ENCODE assay signal across 8 cellular contexts in the genomic region with DNA sequence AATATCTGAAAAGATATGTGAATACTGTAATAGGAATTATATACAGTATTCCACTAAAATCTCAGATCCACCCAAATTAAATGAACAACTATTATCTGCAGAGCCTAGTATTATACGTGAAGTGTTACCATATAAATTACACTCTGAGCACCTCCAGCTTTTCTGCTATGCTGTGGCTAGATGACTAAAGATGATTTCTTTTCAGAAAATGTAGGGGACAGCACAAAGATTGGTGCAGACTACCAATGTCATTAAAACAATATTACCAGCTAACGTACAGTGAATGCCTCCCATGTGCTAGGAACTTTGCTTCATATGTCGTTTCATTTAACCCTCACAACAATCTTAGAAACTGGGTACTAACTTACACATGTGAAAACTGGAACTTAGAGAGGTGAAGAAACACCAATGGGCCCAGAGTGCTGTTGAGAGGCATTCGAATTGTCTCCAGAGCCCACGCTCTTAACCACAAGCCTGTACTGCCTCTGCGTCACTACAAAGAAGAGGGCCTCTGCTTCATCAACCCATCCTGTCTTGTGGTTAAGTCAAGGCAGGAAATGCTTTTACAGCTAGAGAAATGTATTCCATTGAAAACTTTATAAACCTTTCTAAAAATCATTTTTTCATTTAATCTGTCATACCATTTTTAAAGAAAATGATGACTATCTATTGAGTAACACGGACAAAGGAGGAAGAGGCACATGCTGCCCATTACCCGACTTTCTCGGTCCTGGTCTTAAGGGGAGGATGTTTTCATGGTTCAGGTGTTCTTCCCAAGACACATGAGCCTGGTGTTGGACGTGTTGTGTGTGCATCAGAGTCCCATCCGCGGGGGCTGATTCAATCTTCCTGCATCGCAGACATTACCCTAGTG. TPM values are rescaled to one million over a fixed set of nuclear protein-coding genes. Genes with fewer than 3 reads are reported as not detected.
DNase-seq lines count a peak whose midpoint lies in the region; ATAC-seq and TF ChIP-seq lines count a peak whose summit lies in the region.

No MANE protein-coding gene starts in this region.

- no peaks in the 10 kb centered on the region for H3K27me3 Mint-ChIP-seq in CD4-positive, alpha-beta T cell
- H3K27me3 Mint-ChIP-seq in memory B cell = no peaks in the 10 kb centered on the region

- DNase-seq in CD4-positive, alpha-beta T cell = peak; percentile 43 to 76 (median 45)
- DNase-seq in activated CD8-positive, alpha-beta memory T cell treated with anti-CD3 and anti-CD28 coated beads, Interleukin-2, amount 50 U/mL, for 4 hours = peak; percentile 57
- peak; percentile 27 to 60 for DNase-seq in memory B cell (ENCODE audit: low spot score in 2 of 2)
- peak in 1 of 2 donors; percentile 67 for DNase-seq in upper lobe of left lung
- no peak for DNase-seq in G401 (ENCODE audit: low spot score)
- no peak for DNase-seq in NCI-H82 treated with DMSO at 0.1 percent for 48 hours (lab: John Stamatoyannopoulos, UW; ENCODE audit: unreplicated experiment)

- in situ Hi-C loops in G401 (cut with HindIII; ENCODE audit: low sequenced_read_pairs) = no loop called here

- TF ChIP-seq POLR2A in upper lobe of left lung (IDR thresholded peaks at IDR 0.05) = peak in 1 of 4 donors; percentile 58

- no peaks in the 10 kb centered on the region for H3K9me3 Mint-ChIP-seq in CD4-positive, alpha-beta T cell
- H3K9me3 Mint-ChIP-seq in memory B cell = no peaks in the 10 kb centered on the region

- CTCF ChIA-PET in CD4-positive, alpha-beta T cell (lab: Charles Lee) = interaction anchor here (0.5 to 2.2 kb wide), 5 partner anchors 11 to 551 kb away, joined by 3 to 12 read pairs (median 4); partner anchors contain the start of gene GALC

- H3K4me3 ChIP-seq in upper lobe of left lung = peak overlapping the region in 3 of 4 donors; percentile 4 to 34 (median 15)

- ATAC-seq in CD4-positive, alpha-beta T cell (ENCODE audit: poor library complexity) = peak; percentile 90
- ATAC-seq in GM21447 (IDR thresholded peaks at IDR 0.05; ENCODE audit: unreplicated experiment) = peak; percentile 91
- peak; percentile 90 for ATAC-seq in memory B cell (ENCODE audit: low read depth)
- peak; percentile 83 to 90 for ATAC-seq in upper lobe of left lung (ENCODE audit: low FRiP score in 2 of 2)

- 56 to 74% methylated on average over 13 of the region's 13 CpGs for WGBS in upper lobe of left lung, 2 donors

- TF ChIP-seq EP300 in upper lobe of left lung (IDR thresholded peaks at IDR 0.05) = peak in 1 of 4 donors; percentile 25

- peak overlapping the region; percentile 97 for H3K27ac Mint-ChIP-seq in CD4-positive, alpha-beta T cell
- H3K27ac Mint-ChIP-seq in memory B cell = peak overlapping the region; percentile 99

- H3K27ac ChIP-seq in CD4-positive, alpha-beta T cell (ENCODE audit: low read depth, low read length) = peak overlapping the region; percentile 74
- peak overlapping the region; percentile 79 for H3K27ac ChIP-seq in KOPT-K1 (ENCODE audit: low read depth, low read length, poor library complexity, severe bottlenecking)
- peak overlapping the region; percentile 69 to 80 (median 72) for H3K27ac ChIP-seq in upper lobe of left lung

- peaks cover 84% of the 10 kb centered on the region for H3K4me1 Mint-ChIP-seq in CD4-positive, alpha-beta T cell (ENCODE audit: low read depth)
- H3K4me1 Mint-ChIP-seq in memory B cell = peaks cover 48% of the 10 kb centered on the region

- H3K4me1 ChIP-seq in upper lobe of left lung = peaks cover 0 to 4% (median 0%) of the 10 kb centered on the region in 4 donors

- peak overlapping the region; percentile 93 for H3K4me3 Mint-ChIP-seq in CD4-positive, alpha-beta T cell
- peak overlapping the region; percentile 85 for H3K4me3 Mint-ChIP-seq in memory B cell

- H3K36me3 ChIP-seq in KOPT-K1 (ENCODE audit: insufficient read depth, low read length) (0 out of 2 replicates have a peak, but pooled peaks cover 6% of the 10 kb centered on the region), upper lobe of left lung (no peaks in the 10 kb centered on the region)

- H3K36me3 Mint-ChIP-seq in CD4-positive, alpha-beta T cell (ENCODE audit: low read depth) = peaks cover 50% of the 10 kb centered on the region
- peaks cover 13% of the 10 kb centered on the region for H3K36me3 Mint-ChIP-seq in memory B cell

- H3K9me3 ChIP-seq in CD4-positive, alpha-beta T cell (ENCODE audit: control insufficient read depth, low read length) = no peaks in the 10 kb centered on the region
- no peaks in the 10 kb centered on the region for H3K9me3 ChIP-seq in KOPT-K1 (ENCODE audit: insufficient read depth, low read length, poor library complexity, severe bottlenecking)
- H3K9me3 ChIP-seq in upper lobe of left lung = no peaks in the 10 kb centered on the region

- no peaks in the 10 kb centered on the region for H3K27me3 ChIP-seq in CD4-positive, alpha-beta T cell (ENCODE audit: control insufficient read depth, insufficient read depth, low read length)
- H3K27me3 ChIP-seq in upper lobe of left lung = no peaks in the 10 kb centered on the region

- intact Hi-C loops in CD4-positive, alpha-beta T cell (cut with DNase I, micrococcal nuclease) = loop anchor here (1.0 to 5.0 kb wide), 3 partner anchors 13 to 786 kb away; partner anchors contain the start of genes GALC (in 2 of the 2), EML5 (in 1 of the 2) and PTPN21 (in 1 of the 2)

- no peak for TF ChIP-seq CTCF in CD4-positive, alpha-beta T cell (IDR thresholded peaks at IDR 0.05)
- TF ChIP-seq CTCF in upper lobe of left lung (IDR thresholded peaks at IDR 0.05) = no peak

- POLR2A ChIA-PET in CD4-positive, alpha-beta T cell (lab: Charles Lee) = interaction anchor here (0.6 to 6.8 kb wide), 12 partner anchors 9 to 103 kb away, joined by 3 to 245 read pairs (median 6); partner anchors contain the start of gene GALC

RNA-seq across cellular contexts. Expression of gene GPR65, which starts 1.3 kb away (rescaled TPM):
- total RNA-seq in CD4-positive, alpha-beta T cell = 10 to 100 TPM; 10.5 to 10.7 TPM
- total RNA-seq in upper lobe of left lung = 1 to 10 TPM; 3.2 to 7.0 (median 3.8) TPM
- not detected in 2 replicates for total RNA-seq in G401 (2014; rRNA removed; shearing (Covaris generic))

RNA-seq across cellular contexts. Expression of gene GALC, which starts 13.2 kb away (rescaled TPM):
- total RNA-seq in CD4-positive, alpha-beta T cell = 10 to 100 TPM; 14.7 to 14.9 TPM
- 10 to 100 TPM; 24.2 to 64.3 (median 49.0) TPM for total RNA-seq in upper lobe of left lung
- 7.5 and 9.7 TPM in 2 replicates for total RNA-seq in G401 (2014; rRNA removed; shearing (Covaris generic))

Comparison
In these comparisons a context has a peak if more than half of its experiments do, and no peak if none do; other contexts are left out.
1. DNase-seq: peak in CD4-positive, alpha-beta T cell (10 of 10), activated CD8-positive, alpha-beta memory T cell treated with anti-CD3 and anti-CD28 coated beads, Interleukin-2, amount 50 U/mL, for 4 hours (single experiment) and memory B cell (2 of 2); none in G401 (single experiment) and NCI-H82 treated with DMSO at 0.1 percent for 48 hours (single experiment).
2. Peak in every context shown above with its lines, with median percentiles within 50 percentile points of each other: ATAC-seq and H3K27ac ChIP-seq.